2 cellular contexts compared by ENCODE assay signal in the genomic region with DNA sequence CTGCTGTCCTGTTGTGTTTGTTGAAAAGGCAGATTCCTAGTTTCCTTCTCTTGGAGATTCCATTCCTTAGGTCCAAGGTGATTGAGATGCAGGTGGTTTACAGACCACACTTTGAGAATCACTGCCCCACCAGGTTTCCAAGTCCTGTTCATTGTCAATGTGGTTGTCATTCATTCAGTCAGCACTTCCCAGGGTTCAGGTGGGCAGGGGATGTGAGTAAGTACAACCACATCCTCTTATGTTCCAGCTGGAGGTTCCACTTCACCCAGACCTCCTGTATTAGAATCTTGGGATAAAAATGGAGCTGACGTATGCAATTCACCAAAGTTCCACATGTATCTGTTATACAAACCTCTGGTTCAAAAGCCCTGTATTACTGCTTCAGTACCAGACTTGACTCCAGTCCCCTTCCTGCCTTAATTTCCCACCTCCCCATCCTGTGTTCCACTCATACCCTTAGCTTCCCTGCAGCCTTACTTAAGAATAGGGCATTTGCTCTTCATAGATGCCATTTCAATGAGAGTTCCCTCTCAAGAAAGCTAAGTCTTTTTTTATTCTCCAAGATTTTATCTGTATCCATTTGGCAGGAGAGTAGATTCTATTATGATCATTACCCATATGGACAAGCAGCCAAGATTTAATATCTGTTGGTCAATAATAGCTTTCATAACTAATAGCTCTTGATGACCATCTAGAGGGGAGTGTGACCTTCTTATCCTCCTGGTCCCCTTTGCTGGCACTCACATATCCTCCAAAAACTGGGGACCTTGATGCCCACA.
TF ChIP-seq lines count a peak whose summit lies in the region.

No MANE protein-coding gene starts in this region.

TF ChIP-seq in SK-N-SH, 30 proteins besides CTCF, POLR2A, EP300 and RAD21:
- peak; percentile 57; the same call in 1 of the 2 replicates for TF ChIP-seq TCF12 (IDR thresholded peaks at IDR 0.05)
- no peak for TF ChIP-seq SMC3 (IDR thresholded peaks at IDR 0.05; ENCODE audit: low read depth, low read length)
- peak; percentile 48; the same call in 1 of the 2 replicates for TF ChIP-seq TEAD4 (IDR thresholded peaks at IDR 0.05; ENCODE audit: borderline replicate concordance, insufficient read depth)
- peak; percentile 63 for TF ChIP-seq JUND (IDR thresholded peaks at IDR 0.05)
- TF ChIP-seq, protein P1, sequence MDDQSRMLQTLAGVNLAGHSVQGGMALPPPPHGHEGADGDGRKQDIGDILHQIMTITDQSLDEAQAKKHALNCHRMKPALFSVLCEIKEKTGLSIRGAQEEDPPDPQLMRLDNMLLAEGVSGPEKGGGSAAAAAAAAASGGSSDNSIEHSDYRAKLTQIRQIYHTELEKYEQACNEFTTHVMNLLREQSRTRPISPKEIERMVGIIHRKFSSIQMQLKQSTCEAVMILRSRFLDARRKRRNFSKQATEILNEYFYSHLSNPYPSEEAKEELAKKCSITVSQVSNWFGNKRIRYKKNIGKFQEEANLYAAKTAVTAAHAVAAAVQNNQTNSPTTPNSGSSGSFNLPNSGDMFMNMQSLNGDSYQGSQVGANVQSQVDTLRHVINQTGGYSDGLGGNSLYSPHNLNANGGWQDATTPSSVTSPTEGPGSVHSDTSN (IDR thresholded peaks at IDR 0.05) = peak; percentile 69
- peak; percentile 77 for TF ChIP-seq NFIC (IDR thresholded peaks at IDR 0.05; ENCODE audit: borderline replicate concordance)
- no peak for TF ChIP-seq ELF1 (IDR thresholded peaks at IDR 0.05)
- TF ChIP-seq FOXM1 (IDR thresholded peaks at IDR 0.05; ENCODE audit: low read depth) = 0 out of 2 replicates have a peak, but pooled peaks have one; percentile 43
- no peak for TF ChIP-seq CHD2 (IDR thresholded peaks at IDR 0.05; ENCODE audit: low read length, partially characterized antibody)
- 0 out of 2 replicates have a peak, but pooled peaks have one; percentile 20 for TF ChIP-seq POLR2AphosphoS5 (IDR thresholded peaks at IDR 0.05; ENCODE audit: low read depth, low read length)
- peak; percentile 28; the same call in 1 of the 2 replicates for TF ChIP-seq FOSL2 (IDR thresholded peaks at IDR 0.05; ENCODE audit: borderline replicate concordance, low read depth)
- peak; percentile 17; the same call in 1 of the 2 replicates for TF ChIP-seq RXRA (IDR thresholded peaks at IDR 0.05; ENCODE audit: borderline replicate concordance, low read depth)
- TF ChIP-seq, protein P2, sequence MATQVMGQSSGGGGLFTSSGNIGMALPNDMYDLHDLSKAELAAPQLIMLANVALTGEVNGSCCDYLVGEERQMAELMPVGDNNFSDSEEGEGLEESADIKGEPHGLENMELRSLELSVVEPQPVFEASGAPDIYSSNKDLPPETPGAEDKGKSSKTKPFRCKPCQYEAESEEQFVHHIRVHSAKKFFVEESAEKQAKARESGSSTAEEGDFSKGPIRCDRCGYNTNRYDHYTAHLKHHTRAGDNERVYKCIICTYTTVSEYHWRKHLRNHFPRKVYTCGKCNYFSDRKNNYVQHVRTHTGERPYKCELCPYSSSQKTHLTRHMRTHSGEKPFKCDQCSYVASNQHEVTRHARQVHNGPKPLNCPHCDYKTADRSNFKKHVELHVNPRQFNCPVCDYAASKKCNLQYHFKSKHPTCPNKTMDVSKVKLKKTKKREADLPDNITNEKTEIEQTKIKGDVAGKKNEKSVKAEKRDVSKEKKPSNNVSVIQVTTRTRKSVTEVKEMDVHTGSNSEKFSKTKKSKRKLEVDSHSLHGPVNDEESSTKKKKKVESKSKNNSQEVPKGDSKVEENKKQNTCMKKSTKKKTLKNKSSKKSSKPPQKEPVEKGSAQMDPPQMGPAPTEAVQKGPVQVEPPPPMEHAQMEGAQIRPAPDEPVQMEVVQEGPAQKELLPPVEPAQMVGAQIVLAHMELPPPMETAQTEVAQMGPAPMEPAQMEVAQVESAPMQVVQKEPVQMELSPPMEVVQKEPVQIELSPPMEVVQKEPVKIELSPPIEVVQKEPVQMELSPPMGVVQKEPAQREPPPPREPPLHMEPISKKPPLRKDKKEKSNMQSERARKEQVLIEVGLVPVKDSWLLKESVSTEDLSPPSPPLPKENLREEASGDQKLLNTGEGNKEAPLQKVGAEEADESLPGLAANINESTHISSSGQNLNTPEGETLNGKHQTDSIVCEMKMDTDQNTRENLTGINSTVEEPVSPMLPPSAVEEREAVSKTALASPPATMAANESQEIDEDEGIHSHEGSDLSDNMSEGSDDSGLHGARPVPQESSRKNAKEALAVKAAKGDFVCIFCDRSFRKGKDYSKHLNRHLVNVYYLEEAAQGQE (IDR thresholded peaks at IDR 0.05; ENCODE audit: low read depth, low read length) = no peak
- no peak for TF ChIP-seq GABPA (IDR thresholded peaks at IDR 0.05; ENCODE audit: low read depth)
- no peak for TF ChIP-seq RCOR1 (IDR thresholded peaks at IDR 0.05; ENCODE audit: low read length)
- TF ChIP-seq, protein P3, sequence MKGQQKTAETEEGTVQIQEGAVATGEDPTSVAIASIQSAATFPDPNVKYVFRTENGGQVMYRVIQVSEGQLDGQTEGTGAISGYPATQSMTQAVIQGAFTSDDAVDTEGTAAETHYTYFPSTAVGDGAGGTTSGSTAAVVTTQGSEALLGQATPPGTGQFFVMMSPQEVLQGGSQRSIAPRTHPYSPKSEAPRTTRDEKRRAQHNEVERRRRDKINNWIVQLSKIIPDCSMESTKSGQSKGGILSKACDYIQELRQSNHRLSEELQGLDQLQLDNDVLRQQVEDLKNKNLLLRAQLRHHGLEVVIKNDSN (IDR thresholded peaks at IDR 0.05; ENCODE audit: borderline replicate concordance, low read depth) = no peak
- TF ChIP-seq SIN3A (IDR thresholded peaks at IDR 0.05; ENCODE audit: borderline replicate concordance, low read depth, low read length) = no peak
- TF ChIP-seq, protein P4, sequence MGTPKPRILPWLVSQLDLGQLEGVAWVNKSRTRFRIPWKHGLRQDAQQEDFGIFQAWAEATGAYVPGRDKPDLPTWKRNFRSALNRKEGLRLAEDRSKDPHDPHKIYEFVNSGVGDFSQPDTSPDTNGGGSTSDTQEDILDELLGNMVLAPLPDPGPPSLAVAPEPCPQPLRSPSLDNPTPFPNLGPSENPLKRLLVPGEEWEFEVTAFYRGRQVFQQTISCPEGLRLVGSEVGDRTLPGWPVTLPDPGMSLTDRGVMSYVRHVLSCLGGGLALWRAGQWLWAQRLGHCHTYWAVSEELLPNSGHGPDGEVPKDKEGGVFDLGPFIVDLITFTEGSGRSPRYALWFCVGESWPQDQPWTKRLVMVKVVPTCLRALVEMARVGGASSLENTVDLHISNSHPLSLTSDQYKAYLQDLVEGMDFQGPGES (IDR thresholded peaks at IDR 0.05; ENCODE audit: low read depth, low read length) = no peak

TF ChIP-seq in H1, 55 proteins besides CTCF, POLR2A, EP300 and RAD21:
- TF ChIP-seq ZNF274 (IDR thresholded peaks at IDR 0.05; ENCODE audit: borderline replicate concordance, extremely low read depth, low read length) = no peak
- no peak for TF ChIP-seq RNF2 (IDR thresholded peaks at IDR 0.05; ENCODE audit: borderline replicate concordance, low read depth, low read length, missing control alignments, poor library complexity, severe bottlenecking)
- no peak for TF ChIP-seq CHD2 (IDR thresholded peaks at IDR 0.05; ENCODE audit: low read length)
- TF ChIP-seq ASH2L (IDR thresholded peaks at IDR 0.05; ENCODE audit: low read length) = no peak
- TF ChIP-seq FOSL1 (IDR thresholded peaks at IDR 0.05; ENCODE audit: insufficient read depth, low read depth, low read length) = no peak
